ENCODE assay signal across 10 cellular contexts in genomic region chr7:2037301-2037804, GRCh38.
DNase-seq lines count a peak whose midpoint lies in the region; ATAC-seq and TF ChIP-seq lines count a peak whose summit lies in the region.
"Had no signal": no experiment of that assay in that cellular context is flagged by ENCODE, and none has a peak within 500 bp of the region (broad histone marks: within the 10 kb centered on the region; RNA-seq: fewer than 3 reads in every experiment).

No MANE protein-coding gene starts in this region.

- H3K4me1 Mint-ChIP-seq in memory B cell (peaks cover 36% of the 10 kb centered on the region), glutamatergic neuron (ENCODE audit: low read depth, unreplicated experiment) (peaks cover 9% of the 10 kb centered on the region)

- TF ChIP-seq POLR2A in tibial nerve (IDR thresholded peaks at IDR 0.05), result no peak

- H3K27ac Mint-ChIP-seq in memory B cell (peak overlapping the region; percentile 92), glutamatergic neuron (ENCODE audit: unreplicated experiment) (no peak overlapping the region)

- H3K9me3 Mint-ChIP-seq in memory B cell (no peaks in the 10 kb centered on the region), glutamatergic neuron (ENCODE audit: unreplicated experiment) (peaks cover 9% of the 10 kb centered on the region)

- TF ChIP-seq EP300 in tibial nerve (IDR thresholded peaks at IDR 0.05), result no peak

- H3K27me3 ChIP-seq in adipocyte (replicated peaks; ENCODE audit: control insufficient read depth, insufficient read depth, low read length) (no peaks in the 10 kb centered on the region), tibial nerve (no peaks in the 10 kb centered on the region)
- H3K27me3 ChIP-seq: dorsolateral prefrontal cortex had no signal

- DNase-seq in activated gamma-delta T cell treated with Interleukin-2 at 50 U/mL for 16 hours, result peak; percentile 42
- no peak for DNase-seq in activated gamma-delta T cell (lab: John Stamatoyannopoulos, UW)
- DNase-seq in adipocyte (ENCODE audit: low read depth), result no peak
- no peak for DNase-seq in memory B cell (ENCODE audit: low spot score in 2 of 2)
- DNase-seq in tibial nerve (ENCODE audit: low spot score in 2 of 2), result no peak
- no peak for DNase-seq in ACHN
- no peak for DNase-seq in glutamatergic neuron

- peaks cover 20% of the 10 kb centered on the region for H3K4me1 ChIP-seq in adipocyte (ENCODE audit: control insufficient read depth, insufficient read depth, low read length)
- peaks cover 0 to 9% (median 0%) of the 10 kb centered on the region in 4 donors for H3K4me1 ChIP-seq in tibial nerve

- H3K4me3 ChIP-seq in adipocyte (ENCODE audit: low read length), result peak overlapping the region; percentile 76
- H3K4me3 ChIP-seq in tibial nerve, result peak overlapping the region in 2 of 4 donors; percentile 30 to 37
- H3K4me3 ChIP-seq: SK-N-MC had no signal

- H3K36me3 ChIP-seq in adipocyte (ENCODE audit: control insufficient read depth, insufficient read depth, low read length, severe bottlenecking) (no peaks in the 10 kb centered on the region), tibial nerve (peaks cover 0 to 3% (median 0%) of the 10 kb centered on the region in 3 donors)

- no peak for TF ChIP-seq CTCF in tibial nerve (IDR thresholded peaks at IDR 0.05)
- TF ChIP-seq CTCF in glutamatergic neuron (IDR thresholded peaks at IDR 0.05; ENCODE audit: partially characterized antibody, unreplicated experiment), result no peak

- peak overlapping the region; percentile 96 for H3K4me3 Mint-ChIP-seq in memory B cell
- H3K4me3 Mint-ChIP-seq in glutamatergic neuron (ENCODE audit: unreplicated experiment), result no peak overlapping the region

- peaks cover 9% of the 10 kb centered on the region for H3K36me3 Mint-ChIP-seq in memory B cell
- H3K36me3 Mint-ChIP-seq in glutamatergic neuron (ENCODE audit: unreplicated experiment), result peaks cover 6% of the 10 kb centered on the region

- ATAC-seq in memory B cell (ENCODE audit: low read depth) (no peak), HG03457 (IDR thresholded peaks at IDR 0.05; ENCODE audit: unreplicated experiment) (no peak)

- in situ Hi-C loops in ACHN (cut with HindIII; ENCODE audit: low pct_ligation_motif_present, low pct_unique_long_range_greater_than_20kb, low sequenced_read_pairs), result no loop called here

- H3K27ac ChIP-seq in tibial nerve, result peak overlapping the region in 3 of 4 donors; percentile 19 to 37 (median 36)
- H3K27ac ChIP-seq: SK-N-MC had no signal

- no peaks in the 10 kb centered on the region for H3K9me3 ChIP-seq in adipocyte (ENCODE audit: control insufficient read depth, low read length)
- H3K9me3 ChIP-seq in tibial nerve, result no peaks in the 10 kb centered on the region

- peak overlapping the region; percentile 51 for H3K9ac ChIP-seq in adipocyte (ENCODE audit: low read length)

- H3K27me3 Mint-ChIP-seq in memory B cell (no peaks in the 10 kb centered on the region), glutamatergic neuron (ENCODE audit: unreplicated experiment) (peaks cover 5% of the 10 kb centered on the region)

- WGBS in tibial nerve, 2 donors, result 81 to 86% methylated on average over 17 of the region's 17 CpGs
